In the genomic region with DNA sequence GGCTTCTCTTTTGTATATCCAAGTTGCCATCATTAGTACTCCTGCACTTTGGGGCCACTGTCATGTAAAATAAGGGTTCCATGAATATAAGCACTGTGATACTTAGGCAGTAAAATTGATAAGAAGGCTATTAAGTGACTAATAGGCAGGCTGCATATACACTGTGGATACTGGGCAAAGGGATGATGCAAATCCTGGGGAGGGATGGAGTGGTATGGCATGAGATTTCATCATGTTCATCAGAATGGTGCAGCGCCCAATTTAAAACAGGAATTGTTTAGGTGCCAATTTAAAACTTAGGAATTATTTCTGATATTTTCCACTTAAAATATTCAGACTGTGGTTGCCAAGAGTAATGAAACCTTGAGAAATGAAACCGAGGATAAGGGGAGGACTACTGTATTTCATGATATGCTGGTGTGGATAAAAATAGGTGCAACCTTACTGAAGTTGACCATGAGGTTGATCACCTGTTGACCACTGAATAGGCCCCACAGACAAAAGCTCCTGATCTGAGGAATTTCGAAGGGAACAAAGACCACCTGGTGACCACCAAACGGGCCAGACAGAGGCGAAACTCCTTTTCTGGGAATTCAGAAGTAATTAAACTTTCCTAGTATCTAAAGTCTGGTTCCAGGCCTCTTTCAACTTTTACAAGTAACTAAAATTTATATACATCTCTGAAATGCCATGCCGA, we compare ENCODE assay signal across 14 cellular contexts. TPM values are rescaled to one million over a fixed set of nuclear protein-coding genes. Genes with fewer than 3 reads are reported as not detected.
DNase-seq lines count a peak whose midpoint lies in the region; ATAC-seq and TF ChIP-seq lines count a peak whose summit lies in the region.
"Had no signal": no experiment of that assay in that cellular context is flagged by ENCODE, and none has a peak within 500 bp of the region (broad histone marks: within the 10 kb centered on the region; RNA-seq: fewer than 3 reads in every experiment).

No MANE protein-coding gene starts in this region.

- H3K14ac ChIP-seq in mesenchymal stem cell (ENCODE audit: low read length in 2 of 2), result no peak overlapping the region

- TF ChIP-seq CTCF in CD8-positive, alpha-beta T cell (IDR thresholded peaks at IDR 0.05), result no peak
- no peak for TF ChIP-seq CTCF in esophagus muscularis mucosa (IDR thresholded peaks at IDR 0.05)

- H3K4me1 Mint-ChIP-seq in CD8-positive, alpha-beta T cell (ENCODE audit: low read depth), result peaks cover 77% of the 10 kb centered on the region

- no peak overlapping the region for H3K4ac ChIP-seq in mesenchymal stem cell (ENCODE audit: low read depth in 1 of 2, low read length in 2 of 2)

- CTCF ChIA-PET in CD8-positive, alpha-beta T cell (lab: Charles Lee), result no interaction called here

- no peaks in the 10 kb centered on the region for H3K27me3 ChIP-seq in CD8-positive, alpha-beta T cell (ENCODE audit: insufficient read depth, low read length)
- H3K27me3 ChIP-seq in HUES6 (ENCODE audit: control insufficient read depth, insufficient read depth, low read length) (no peaks in the 10 kb centered on the region), mesenchymal stem cell (ENCODE audit: control insufficient read depth in 1 of 2, insufficient read depth in 1 of 2, low read length in 2 of 2) (no peaks in the 10 kb centered on the region), esophagus muscularis mucosa (no peaks in the 10 kb centered on the region)

- no peak overlapping the region for H2BK120ac ChIP-seq in mesenchymal stem cell (ENCODE audit: low read depth, low read length)

- no peak overlapping the region for H4K91ac ChIP-seq in mesenchymal stem cell (ENCODE audit: low read length)

- WGBS in mesenchymal stem cell, result 85% methylated on average over 5 of the region's 6 CpGs
- WGBS in esophagus muscularis mucosa, result 89% methylated on average over 6 of the region's 6 CpGs

- H3K9me3 ChIP-seq in CD8-positive, alpha-beta T cell (ENCODE audit: low read length), result no peaks in the 10 kb centered on the region
- H3K9me3 ChIP-seq in HUES6 (ENCODE audit: control insufficient read depth, insufficient read depth, low read depth, low read length), result no peaks in the 10 kb centered on the region
- H3K9me3 ChIP-seq in mesenchymal stem cell (ENCODE audit: control insufficient read depth, low read length), result no peaks in the 10 kb centered on the region
- H3K9me3 ChIP-seq in esophagus muscularis mucosa, result no peaks in the 10 kb centered on the region
- H3K9me3 ChIP-seq: mucosa of descending colon had no signal

- no peak overlapping the region for H2AFZ ChIP-seq in mesenchymal stem cell (ENCODE audit: low read depth, low read length)

- no peak overlapping the region for H3K23ac ChIP-seq in mesenchymal stem cell (ENCODE audit: low read length in 2 of 2)

- H3K4me1 ChIP-seq in CD8-positive, alpha-beta T cell (ENCODE audit: insufficient read depth, low read length), result peaks cover 72% of the 10 kb centered on the region
- H3K4me1 ChIP-seq in HUES6 (ENCODE audit: control insufficient read depth, insufficient read depth, low read length) (peaks cover 51% of the 10 kb centered on the region), mesenchymal stem cell (ENCODE audit: control insufficient read depth, insufficient read depth, low read depth, low read length) (peaks cover 7% of the 10 kb centered on the region), esophagus muscularis mucosa (peaks cover 16 to 39% (median 30%) of the 10 kb centered on the region in 4 donors)

- peaks cover 7% of the 10 kb centered on the region for H3K79me1 ChIP-seq in mesenchymal stem cell (replicated peaks; ENCODE audit: low read length, poor library complexity, severe bottlenecking)

- no peak overlapping the region for H2BK5ac ChIP-seq in mesenchymal stem cell (ENCODE audit: low read depth, low read length, poor library complexity, severe bottlenecking)

- no peak overlapping the region for H3K4me2 ChIP-seq in mesenchymal stem cell (ENCODE audit: low read length, poor library complexity, severe bottlenecking)

- peak overlapping the region; percentile 19 for H3K4me3 Mint-ChIP-seq in CD8-positive, alpha-beta T cell
- H3K4me3 Mint-ChIP-seq: CD14-positive monocyte had no signal

- TF ChIP-seq EP300 in esophagus muscularis mucosa (IDR thresholded peaks at IDR 0.05), result no peak

- H3K27me3 Mint-ChIP-seq in CD8-positive, alpha-beta T cell (ENCODE audit: low read depth), result no peaks in the 10 kb centered on the region

- peaks cover 33% of the 10 kb centered on the region for H3K36me3 Mint-ChIP-seq in CD8-positive, alpha-beta T cell

- no peak for DNase-seq in CD8-positive, alpha-beta T cell
- DNase-seq in amniotic epithelial cell (ENCODE audit: low read depth) (peak; percentile 21), mesenchymal stem cell (peak; percentile 54), esophagus muscularis mucosa (ENCODE audit: extremely low spot score) (no peak), pons (ENCODE audit: low spot score) (no peak), A172 (ENCODE audit: low spot score) (no peak)
- DNase-seq: activated effector memory CD4-positive, alpha-beta T cell treated with Interleukin-2 at 50 U/mL for 16 hours; cerebellar nuclear complex; mucosa of descending colon; NCI-H524 treated with DMSO at 0.1 percent for 48 hours had no signal

- H2BK15ac ChIP-seq in mesenchymal stem cell (ENCODE audit: low read depth, poor library complexity, severe bottlenecking), result no peak overlapping the region

- H3K27ac Mint-ChIP-seq in CD8-positive, alpha-beta T cell, result peak overlapping the region; percentile 23

- H3K18ac ChIP-seq in mesenchymal stem cell (ENCODE audit: low read depth in 1 of 2, low read length in 2 of 2), result no peak overlapping the region

- ATAC-seq in CD8-positive, alpha-beta T cell, result no peak
- no peak for ATAC-seq in GM21515 (IDR thresholded peaks at IDR 0.05; ENCODE audit: unreplicated experiment)
- ATAC-seq: mucosa of descending colon had no signal

- POLR2A ChIA-PET in CD8-positive, alpha-beta T cell (lab: Charles Lee), result no interaction called here

- H4K8ac ChIP-seq in mesenchymal stem cell (ENCODE audit: low read length), result no peak overlapping the region

- TF ChIP-seq POLR2A in esophagus muscularis mucosa (IDR thresholded peaks at IDR 0.05; ENCODE audit: low read depth), result no peak

- H3K36me3 ChIP-seq in CD8-positive, alpha-beta T cell (ENCODE audit: insufficient read depth, low read length), result no peaks in the 10 kb centered on the region
- H3K36me3 ChIP-seq in HUES6 (ENCODE audit: control insufficient read depth, insufficient read depth, low read length), result peaks cover 11% of the 10 kb centered on the region
- H3K36me3 ChIP-seq in mesenchymal stem cell (ENCODE audit: control insufficient read depth in 1 of 2, insufficient read depth in 2 of 2, low read depth in 1 of 2, low read length in 2 of 2), result peaks cover 0 to 6% of the 10 kb centered on the region in 2 experiments
- H3K36me3 ChIP-seq in esophagus muscularis mucosa, result peaks cover 0 to 4% (median 0%) of the 10 kb centered on the region in 4 donors

- H3K9ac ChIP-seq in HUES6 (ENCODE audit: low read length), result peak overlapping the region; percentile 17
- no peak overlapping the region for H3K9ac ChIP-seq in mesenchymal stem cell (ENCODE audit: low read length)

- H3K9me3 Mint-ChIP-seq in CD8-positive, alpha-beta T cell, result no peaks in the 10 kb centered on the region
- H3K9me3 Mint-ChIP-seq: CD14-positive monocyte had no signal

- intact Hi-C loops in CD8-positive, alpha-beta T cell (cut with DNase I, micrococcal nuclease), result loop anchor here in 1 of 2 experiments (10.0 kb wide), 2 partner anchors 293 to 1223 kb away; partner anchors contain the start of genes ATP6V1G2, DDX39B, MRPS18B and NFKBIL1
- intact Hi-C loops in esophagus muscularis mucosa (cut with DNase I), result no loop called here

- no peak overlapping the region for H3K4me3 ChIP-seq in CD8-positive, alpha-beta T cell (ENCODE audit: low read depth, low read length)
- H3K4me3 ChIP-seq in HUES6 (ENCODE audit: low read depth, low read length) (peak overlapping the region; percentile 12), mesenchymal stem cell (ENCODE audit: insufficient read depth in 1 of 2, low read depth in 1 of 2, low read length in 2 of 2) (peak overlapping the region in 1 of 2 experiments; percentile 46), esophagus muscularis mucosa (no peak overlapping the region)
- H3K4me3 ChIP-seq: mucosa of descending colon had no signal

- H2BK12ac ChIP-seq in mesenchymal stem cell (ENCODE audit: low read length in 2 of 2), result no peak overlapping the region

- no peak overlapping the region for H2AK5ac ChIP-seq in mesenchymal stem cell (ENCODE audit: low read length, severe bottlenecking)

- no peak overlapping the region for H3K27ac ChIP-seq in CD8-positive, alpha-beta T cell (ENCODE audit: low read depth, low read length)
- H3K27ac ChIP-seq in HUES6 (ENCODE audit: low read depth, low read length) (peak overlapping the region; percentile 62), mesenchymal stem cell (ENCODE audit: low read length, poor library complexity, severe bottlenecking) (no peak overlapping the region), esophagus muscularis mucosa (replicated peaks in 1 of 4) (no peak overlapping the region)
- H3K27ac ChIP-seq: VCaP had no signal

RNA-seq across cellular contexts. Expression of gene TRIM39, which starts 4.9 kb away (rescaled TPM):
- total RNA-seq in CD8-positive, alpha-beta T cell, result 10 to 100 TPM; 50.7 to 58.5 TPM
- polyA plus RNA-seq in mesenchymal stem cell (2013, experiment 1 of 2), result 8.8 TPM
- 7.4 TPM for polyA plus RNA-seq in mesenchymal stem cell (2013, experiment 2 of 2)
- total RNA-seq in esophagus muscularis mucosa, result 10 to 100 TPM; 17.4 to 24.5 (median 20.9) TPM
- 7.9 and 24.0 TPM in 2 replicates for total RNA-seq in A172 (2014; rRNA removed; shearing (Covaris generic))

RNA-seq across cellular contexts. Expression of gene RPP21, which starts 23.1 kb away (rescaled TPM):
- total RNA-seq in CD8-positive, alpha-beta T cell, result 10 to 100 TPM; 51.0 to 52.4 TPM
- 83.5 TPM for polyA plus RNA-seq in mesenchymal stem cell (2013, experiment 1 of 2)
- polyA plus RNA-seq in mesenchymal stem cell (2013, experiment 2 of 2), result 77.7 TPM
- 100 to 1,000 TPM in 2 of 4 donors, 10 to 100 TPM in 2; 78.1 to 149 (median 113) TPM for total RNA-seq in esophagus muscularis mucosa
- total RNA-seq in A172 (2014; rRNA removed; shearing (Covaris generic)), result 48.7 and 124 TPM in 2 replicates

Comparison
In these comparisons a context has a peak if more than half of its experiments do, and no peak if none do; other contexts are left out.
1. DNase-seq: peak in amniotic epithelial cell (single experiment) and mesenchymal stem cell (single experiment); none in CD8-positive, alpha-beta T cell (0 of 7), esophagus muscularis mucosa (single experiment), pons (single experiment) and A172 (single experiment).